In the genomic region with DNA sequence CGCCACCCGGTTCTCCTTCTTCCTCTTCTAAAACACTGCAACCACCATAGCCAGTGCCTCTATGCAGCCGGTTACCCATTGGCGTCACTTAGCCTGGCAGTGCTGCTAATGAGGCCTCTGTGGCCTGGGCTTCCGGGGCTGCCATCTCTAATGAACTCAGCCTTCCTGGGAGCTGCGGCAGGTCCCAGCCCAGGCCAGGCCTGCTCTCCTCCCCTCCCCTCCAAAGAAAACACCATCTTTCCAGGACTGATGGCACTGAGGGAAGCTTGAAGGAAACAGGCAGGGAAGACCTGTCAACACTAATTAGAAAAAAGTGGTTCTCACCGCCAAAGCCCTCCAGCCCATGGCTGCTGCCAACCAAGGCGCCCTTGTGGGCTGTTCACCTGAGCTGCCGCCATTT, we compare ENCODE assay signal across 22 cellular contexts.
DNase-seq lines count a peak whose midpoint lies in the region; ATAC-seq and TF ChIP-seq lines count a peak whose summit lies in the region.
"Had no signal": no experiment of that assay in that cellular context is flagged by ENCODE, and none has a peak within 500 bp of the region (broad histone marks: within the 10 kb centered on the region; RNA-seq: fewer than 3 reads in every experiment).

No MANE protein-coding gene starts in this region.

- TF ChIP-seq CTCF in NB4 (IDR thresholded peaks at IDR 0.05; ENCODE audit: low read depth, low read length) (no peak), progenitor cell of endocrine pancreas (IDR thresholded peaks at IDR 0.05; ENCODE audit: unreplicated experiment) (no peak), right atrium auricular region (IDR thresholded peaks at IDR 0.05) (no peak)

- H3K4me1 Mint-ChIP-seq in progenitor cell of endocrine pancreas (ENCODE audit: low read depth): peaks cover 12% of the 10 kb centered on the region
- H3K4me1 Mint-ChIP-seq: B cell; CD4-positive, CD25-positive, alpha-beta regulatory T cell had no signal

- no peak for ATAC-seq in HG03139 (IDR thresholded peaks at IDR 0.05; ENCODE audit: unreplicated experiment)
- ATAC-seq: CD8-positive, alpha-beta T cell; GM12878; GM23338 had no signal

- H3K4me1 ChIP-seq in right atrium auricular region: no peaks in the 10 kb centered on the region
- H3K4me1 ChIP-seq: Caco-2 had no signal

- no peak for TF ChIP-seq POLR2A in NB4 (IDR thresholded peaks at IDR 0.05; ENCODE audit: extremely low read depth, insufficient read length)

- no peak overlapping the region for H3K4me3 Mint-ChIP-seq in progenitor cell of endocrine pancreas (ENCODE audit: low read depth)
- H3K4me3 Mint-ChIP-seq: B cell; CD4-positive, CD25-positive, alpha-beta regulatory T cell; CD8-positive, alpha-beta T cell; GM23338; H9; HFFc6 had no signal

- no peaks in the 10 kb centered on the region for H3K36me3 ChIP-seq in right atrium auricular region
- H3K36me3 ChIP-seq: BLaER1 had no signal

- H3K9me3 Mint-ChIP-seq in progenitor cell of endocrine pancreas (ENCODE audit: low read depth): peaks cover 3% of the 10 kb centered on the region
- H3K9me3 Mint-ChIP-seq: CD8-positive, alpha-beta T cell; GM23338; H9 had no signal

- no peaks in the 10 kb centered on the region for H3K9me3 ChIP-seq in right atrium auricular region
- H3K9me3 ChIP-seq: Caco-2 had no signal

- in situ Hi-C loops in G401 (cut with HindIII; ENCODE audit: low sequenced_read_pairs): loop anchor here (25.0 kb wide), 1 partner anchor 314 kb away; no protein-coding TSS in a partner anchor

- no peak overlapping the region for H3K4me3 ChIP-seq in NB4 (ENCODE audit: low read depth, low read length)
- H3K4me3 ChIP-seq in right atrium auricular region: no peak overlapping the region
- H3K4me3 ChIP-seq: BLaER1, GM12878, GM23338 had no signal

- peak overlapping the region; percentile 64 for H3K27ac Mint-ChIP-seq in progenitor cell of endocrine pancreas
- H3K27ac Mint-ChIP-seq: B cell; CD4-positive, CD25-positive, alpha-beta regulatory T cell; CD8-positive, alpha-beta T cell; GM23338; H9; HFFc6 had no signal

- DNase-seq in G401 (ENCODE audit: low spot score) (peak; percentile 39), NB4 (ENCODE audit: low read depth) (peak; percentile 9), cerebellum (ENCODE audit: low spot score) (peak; percentile 31), progenitor cell of endocrine pancreas (ENCODE audit: low spot score, unreplicated experiment) (no peak), right atrium auricular region (ENCODE audit: low spot score) (no peak), NCI-H146 treated with DMSO at 0.1 percent for 48 hours (lab: John Stamatoyannopoulos, UW; ENCODE audit: unreplicated experiment) (no peak), KG1 (lab: John Stamatoyannopoulos, UW) (no peak)
- DNase-seq: Caco-2; CD4-positive, CD25-positive, alpha-beta regulatory T cell; CD8-positive, alpha-beta T cell; DMS153; DND-41; GDM1; H9; HFFc6 had no signal

- no peak overlapping the region for H3K27ac ChIP-seq in right atrium auricular region
- H3K27ac ChIP-seq: 22Rv1, BLaER1, C4-2B had no signal

- H3K27me3 ChIP-seq in right atrium auricular region: no peaks in the 10 kb centered on the region
- H3K27me3 ChIP-seq: BLaER1 had no signal

- no peaks in the 10 kb centered on the region for H3K27me3 Mint-ChIP-seq in progenitor cell of endocrine pancreas
- H3K27me3 Mint-ChIP-seq: CD4-positive, CD25-positive, alpha-beta regulatory T cell had no signal

- peaks cover 1% of the 10 kb centered on the region for H3K36me3 Mint-ChIP-seq in progenitor cell of endocrine pancreas (ENCODE audit: insufficient read depth)
- H3K36me3 Mint-ChIP-seq: CD4-positive, CD25-positive, alpha-beta regulatory T cell; CD8-positive, alpha-beta T cell had no signal

Comparison
In these comparisons a context has a peak if more than half of its experiments do, and no peak if none do; other contexts are left out.
1. DNase-seq: peak in G401 (single experiment), NB4 (single experiment) and cerebellum (single experiment); none in progenitor cell of endocrine pancreas (single experiment), right atrium auricular region (single experiment), NCI-H146 treated with DMSO at 0.1 percent for 48 hours (single experiment) and KG1 (single experiment).